8 cellular contexts compared by ENCODE assay signal in the genomic region with DNA sequence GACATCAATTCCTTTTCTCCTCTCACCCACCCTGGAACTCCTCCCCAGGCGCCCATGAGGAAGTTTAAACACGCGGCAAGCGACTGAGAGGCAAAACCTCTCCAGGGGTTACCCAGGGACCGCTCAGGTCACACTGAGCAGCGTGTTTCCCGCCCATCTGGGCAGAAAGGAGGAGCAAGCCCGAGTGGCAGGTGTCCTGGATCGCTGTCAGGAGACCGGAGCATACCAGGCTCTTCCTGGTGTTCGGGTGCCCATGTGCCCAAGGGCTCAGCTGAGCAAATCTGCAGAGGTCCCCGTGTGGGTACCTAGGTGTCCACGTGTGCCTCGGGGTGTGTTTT. TPM values are rescaled to one million over a fixed set of nuclear protein-coding genes. Genes with fewer than 3 reads are reported as not detected.
DNase-seq lines count a peak whose midpoint lies in the region; ATAC-seq and TF ChIP-seq lines count a peak whose summit lies in the region.

No MANE protein-coding gene starts in this region.

- ATAC-seq in GM21723 (IDR thresholded peaks at IDR 0.05; ENCODE audit: unreplicated experiment) (peak; percentile 20), mucosa of descending colon (peak; percentile 66)

- in situ Hi-C loops in SK-MEL-5 (cut with HindIII; ENCODE audit: low pct_unique_long_range_greater_than_20kb, low sequenced_read_pairs) = no loop called here

- TF ChIP-seq CTCF in KMS-11 (conservative IDR thresholded peaks at IDR 0.05; ENCODE audit: low read depth, low read length) (no peak), mucosa of descending colon (IDR thresholded peaks at IDR 0.05) (no peak), testis (IDR thresholded peaks at IDR 0.05) (no peak)

- H3K27me3 ChIP-seq in KMS-11 (ENCODE audit: insufficient read depth, low read depth) (no peaks in the 10 kb centered on the region), testis (no peaks in the 10 kb centered on the region)

- H3K4me2 ChIP-seq in KMS-11 = peak overlapping the region; percentile 92

- H3K27ac ChIP-seq in KMS-11 = peak overlapping the region; percentile 78
- H3K27ac ChIP-seq in testis = peak overlapping the region; percentile 89 to 96

- H3K9ac ChIP-seq in KMS-11 = peak overlapping the region; percentile 81

- intact Hi-C loops in mucosa of descending colon (cut with DNase I, micrococcal nuclease) = no loop called here
- intact Hi-C loops in testis (cut with DNase I; ENCODE audit: low total_unique reads) = no loop called here

- H2AFZ ChIP-seq in KMS-11 (ENCODE audit: low read depth) = peak overlapping the region; percentile 94

- H3K4me3 ChIP-seq in KMS-11 (IDR thresholded peaks at IDR 0.05; ENCODE audit: insufficient read depth, low read depth, low read length) (no peak overlapping the region), mucosa of descending colon (peak overlapping the region; percentile 31), testis (peak overlapping the region; percentile 79 to 80)

- no peaks in the 10 kb centered on the region for H3K9me3 ChIP-seq in mucosa of descending colon
- H3K9me3 ChIP-seq in testis = no peaks in the 10 kb centered on the region

- H4K20me1 ChIP-seq in KMS-11 (ENCODE audit: insufficient read depth) = no peaks in the 10 kb centered on the region; the same call in 1 of the 2 replicates

- TF ChIP-seq POLR2A in testis (IDR thresholded peaks at IDR 0.05) = no peak

- DNase-seq in EL (peak; percentile 32), SK-MEL-5 (ENCODE audit: low read depth, low spot score) (peak; percentile 56), mucosa of descending colon (peak in 1 of 3 donors; percentile 65), testis (no peak), Ammon's horn (ENCODE audit: low spot score) (no peak)
- DNase-seq in effector CD8-positive, alpha-beta T cell (lab: John Stamatoyannopoulos, UW) = peak; percentile 48

- H3K36me3 ChIP-seq in KMS-11 (ENCODE audit: insufficient read depth) (peaks cover 10% of the 10 kb centered on the region; the same call in 1 of the 2 replicates), mucosa of descending colon (ENCODE audit: low read depth) (peaks cover 2% of the 10 kb centered on the region), testis (ENCODE audit: low read depth, missing control alignments) (no peaks in the 10 kb centered on the region)

- peaks cover 26% of the 10 kb centered on the region for H3K4me1 ChIP-seq in KMS-11 (ENCODE audit: low read depth, poor library complexity, severe bottlenecking)
- peaks cover 3% of the 10 kb centered on the region for H3K4me1 ChIP-seq in mucosa of descending colon (ENCODE audit: low read depth)
- H3K4me1 ChIP-seq in testis = no peaks in the 10 kb centered on the region

- WGBS in testis, 2 donors = 1 to 4% methylated on average over 4 to 14 of the region's 14 CpGs

- peaks cover 24% of the 10 kb centered on the region for H3K79me2 ChIP-seq in KMS-11 (ENCODE audit: insufficient read depth, low read depth)

RNA-seq across cellular contexts. Expression of a gene that starts 0.5 kb away (rescaled TPM):
- 18.1 and 21.0 TPM in 2 replicates for total RNA-seq in SK-MEL-5 (2014; rRNA removed; shearing (Covaris generic))
- polyA plus RNA-seq in SK-MEL-5 (2015; cell fraction: cytosol; rRNA removed) = 27.2 and 30.3 TPM in 2 replicates
- 28.4 and 43.5 TPM in 2 replicates for polyA plus RNA-seq in SK-MEL-5 (2015; cell fraction: nucleus; rRNA removed)
- total RNA-seq in mucosa of descending colon (10 to 100 TPM; 15.5 to 20.0 (median 15.6) TPM), testis (10 to 100 TPM; 34.3 to 44.6 TPM)
- polyA plus RNA-seq in testis (ENCODE audit: insufficient read depth, low read depth, low replicate concordance) = 98.0 TPM

RNA-seq across cellular contexts. Expression of a gene that starts 17.7 kb away (rescaled TPM):
- 20.8 and 22.9 TPM in 2 replicates for total RNA-seq in SK-MEL-5 (2014; rRNA removed; shearing (Covaris generic))
- 53.3 and 57.8 TPM in 2 replicates for polyA plus RNA-seq in SK-MEL-5 (2015; cell fraction: cytosol; rRNA removed)
- polyA plus RNA-seq in SK-MEL-5 (2015; cell fraction: nucleus; rRNA removed) = 37.8 and 52.5 TPM in 2 replicates
- total RNA-seq in mucosa of descending colon = 10 to 100 TPM; 17.3 to 21.4 (median 19.1) TPM
- total RNA-seq in testis = 10 to 100 TPM; 34.5 to 35.3 TPM
- polyA plus RNA-seq in testis (ENCODE audit: insufficient read depth, low read depth, low replicate concordance) = 37.1 TPM

RNA-seq across cellular contexts. Expression of a gene that starts 27.1 kb away (rescaled TPM):
- 184 and 188 TPM in 2 replicates for total RNA-seq in SK-MEL-5 (2014; rRNA removed; shearing (Covaris generic))
- 100 and 108 TPM in 2 replicates for polyA plus RNA-seq in SK-MEL-5 (2015; cell fraction: cytosol; rRNA removed)
- 73.3 and 73.8 TPM in 2 replicates for polyA plus RNA-seq in SK-MEL-5 (2015; cell fraction: nucleus; rRNA removed)
- total RNA-seq in mucosa of descending colon = 10 to 100 TPM; 46.4 to 64.8 (median 59.5) TPM
- total RNA-seq in testis = 10 to 100 TPM; 53.3 to 72.9 TPM
- 83.5 TPM for polyA plus RNA-seq in testis (ENCODE audit: insufficient read depth, low read depth, low replicate concordance)

RNA-seq across cellular contexts. Expression of a gene that starts 27.3 kb away (rescaled TPM):
- total RNA-seq in SK-MEL-5 (2014; rRNA removed; shearing (Covaris generic)) = 15.7 and 17.4 TPM in 2 replicates
- polyA plus RNA-seq in SK-MEL-5 (2015; cell fraction: cytosol; rRNA removed) = 39.1 and 44.4 TPM in 2 replicates
- 222 and 247 TPM in 2 replicates for polyA plus RNA-seq in SK-MEL-5 (2015; cell fraction: nucleus; rRNA removed)
- total RNA-seq in mucosa of descending colon (10 to 100 TPM; 45.3 to 54.8 (median 49.3) TPM), testis (10 to 100 TPM; 46.8 to 50.2 TPM)
- 42.9 TPM for polyA plus RNA-seq in testis (ENCODE audit: insufficient read depth, low read depth, low replicate concordance)

Comparison
In these comparisons a context has a peak if more than half of its experiments do, and no peak if none do; other contexts are left out.
1. DNase-seq: peak in EL (single experiment), SK-MEL-5 (single experiment) and effector CD8-positive, alpha-beta T cell (single experiment); none in testis (single experiment) and Ammon's horn (single experiment).